13 cellular contexts compared by ENCODE assay signal in the genomic region with DNA sequence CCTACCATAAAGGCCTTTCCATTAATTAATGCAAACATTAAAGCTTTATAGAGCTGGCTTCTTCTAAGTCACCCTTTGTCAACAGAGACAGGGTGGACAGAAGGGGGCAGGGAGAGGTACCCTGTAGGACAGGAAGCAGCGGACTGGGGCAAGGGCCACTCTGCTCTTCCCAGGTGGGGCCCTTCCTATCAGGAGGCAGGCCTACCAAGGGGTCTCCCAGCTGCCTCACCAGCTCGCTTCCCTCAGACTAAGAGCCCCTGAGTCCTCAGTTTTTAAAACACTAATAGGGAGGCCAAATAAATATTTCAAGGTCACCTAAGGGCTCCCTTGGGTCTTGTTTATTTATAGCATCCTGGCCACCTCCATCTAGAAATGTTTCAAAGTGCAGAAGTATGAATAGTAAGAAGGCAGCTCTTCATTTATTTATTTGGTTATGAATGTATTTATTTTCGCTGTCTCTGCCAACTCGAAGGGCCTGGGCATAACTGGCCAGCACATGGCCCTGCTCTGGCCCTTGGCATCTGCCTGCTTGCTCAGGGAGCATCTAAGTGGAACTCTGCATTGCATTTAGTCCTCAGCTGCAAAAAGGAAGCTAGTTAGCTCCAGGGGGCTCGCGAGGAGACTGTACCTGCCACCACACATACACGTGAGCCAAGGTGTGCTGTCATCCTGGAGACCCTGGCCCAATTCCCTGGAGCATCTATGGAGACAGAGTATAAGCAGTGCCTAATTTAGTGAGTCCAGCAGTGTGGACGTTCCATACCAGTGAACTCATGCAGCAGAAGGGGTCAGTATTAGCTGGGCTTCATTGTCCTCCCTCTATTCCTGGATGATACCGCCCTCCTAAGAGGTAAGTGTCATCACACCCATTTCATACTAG.
"Had no signal": no experiment of that assay in that cellular context is flagged by ENCODE, and none has a peak within 500 bp of the region (broad histone marks: within the 10 kb centered on the region; RNA-seq: fewer than 3 reads in every experiment).

No MANE protein-coding gene starts in this region.

- H3K36me3 Mint-ChIP-seq: naive thymus-derived CD8-positive, alpha-beta T cell had no signal

- DNase-seq: activated CD4-positive, alpha-beta T cell treated with anti-CD3 and anti-CD28 coated beads for 4 hours; activated CD8-positive, alpha-beta T cell treated with anti-CD3 and anti-CD28 coated beads for 36 hours; activated naive CD4-positive, alpha-beta T cell treated with anti-CD3 and anti-CD28 coated beads for 36 hours; activated naive CD8-positive, alpha-beta T cell treated with anti-CD3 and anti-CD28 coated beads, Interleukin-2, amount 50 U/mL, for 24 hours; cerebellar nuclear complex; small intestine; stimulated activated naive CD8-positive, alpha-beta T cell treated with anti-CD3 and anti-CD28 coated beads, Interleukin-15, amount 100 ng/mL, for 72 hours; T-helper 17 cell; WERI-Rb-1 had no signal

- H3K9me3 ChIP-seq: thoracic aorta had no signal

- H3K36me3 ChIP-seq: thoracic aorta, WERI-Rb-1 had no signal

- ATAC-seq: activated CD8-positive, alpha-beta T cell treated with anti-CD3 and anti-CD28 coated beads for 36 hours; activated naive CD8-positive, alpha-beta T cell treated with anti-CD3 and anti-CD28 coated beads, Interleukin-2, amount 50 U/mL, for 24 hours; naive thymus-derived CD8-positive, alpha-beta T cell; right cardiac atrium; stimulated activated naive CD8-positive, alpha-beta T cell treated with anti-CD3 and anti-CD28 coated beads, Interleukin-15, amount 100 ng/mL, for 72 hours; T-helper 17 cell had no signal

- H3K4me3 ChIP-seq: thoracic aorta had no signal

- H3K27ac Mint-ChIP-seq: activated CD8-positive, alpha-beta T cell treated with anti-CD3 and anti-CD28 coated beads for 36 hours; activated naive CD4-positive, alpha-beta T cell treated with anti-CD3 and anti-CD28 coated beads for 36 hours; activated naive CD8-positive, alpha-beta T cell treated with anti-CD3 and anti-CD28 coated beads, Interleukin-2, amount 50 U/mL, for 24 hours; activated T-helper 1 cell treated with anti-CD3 and anti-CD28 coated beads, Interleukin-12 subunit alpha, Interleukin-12 subunit beta, Interleukin-2, Interleukin-4 antibody, amounts not matched to agents 30 ng/mL and 10 ng/mL and 1 ng/mL, durations not matched to agents 14 hours and 24 hours and 36 hours; naive thymus-derived CD8-positive, alpha-beta T cell; T-helper 17 cell had no signal

- H3K4me3 Mint-ChIP-seq: activated CD8-positive, alpha-beta T cell treated with anti-CD3 and anti-CD28 coated beads for 36 hours; activated naive CD4-positive, alpha-beta T cell treated with anti-CD3 and anti-CD28 coated beads for 36 hours; activated naive CD8-positive, alpha-beta T cell treated with anti-CD3 and anti-CD28 coated beads, Interleukin-2, amount 50 U/mL, for 24 hours; activated T-helper 1 cell treated with anti-CD3 and anti-CD28 coated beads, Interleukin-12 subunit alpha, Interleukin-12 subunit beta, Interleukin-2, Interleukin-4 antibody, amounts not matched to agents 30 ng/mL and 10 ng/mL and 1 ng/mL, durations not matched to agents 14 hours and 24 hours and 36 hours; naive thymus-derived CD8-positive, alpha-beta T cell; stimulated activated naive CD8-positive, alpha-beta T cell treated with anti-CD3 and anti-CD28 coated beads, Interleukin-15, amount 100 ng/mL, for 72 hours; T-helper 17 cell had no signal

- H3K9me3 Mint-ChIP-seq: activated CD8-positive, alpha-beta T cell treated with anti-CD3 and anti-CD28 coated beads for 36 hours; activated naive CD4-positive, alpha-beta T cell treated with anti-CD3 and anti-CD28 coated beads for 36 hours; activated naive CD8-positive, alpha-beta T cell treated with anti-CD3 and anti-CD28 coated beads, Interleukin-2, amount 50 U/mL, for 24 hours; activated T-helper 1 cell treated with anti-CD3 and anti-CD28 coated beads, Interleukin-12 subunit alpha, Interleukin-12 subunit beta, Interleukin-2, Interleukin-4 antibody, amounts not matched to agents 30 ng/mL and 10 ng/mL and 1 ng/mL, durations not matched to agents 14 hours and 24 hours and 36 hours; naive thymus-derived CD8-positive, alpha-beta T cell; stimulated activated naive CD8-positive, alpha-beta T cell treated with anti-CD3 and anti-CD28 coated beads, Interleukin-15, amount 100 ng/mL, for 72 hours had no signal

- H3K4me1 Mint-ChIP-seq: activated naive CD8-positive, alpha-beta T cell treated with anti-CD3 and anti-CD28 coated beads, Interleukin-2, amount 50 U/mL, for 24 hours; naive thymus-derived CD8-positive, alpha-beta T cell; stimulated activated naive CD8-positive, alpha-beta T cell treated with anti-CD3 and anti-CD28 coated beads, Interleukin-15, amount 100 ng/mL, for 72 hours; T-helper 17 cell had no signal

- H3K27ac ChIP-seq: thoracic aorta, WERI-Rb-1 had no signal
